ENCODE assay signal across 8 cellular contexts in the genomic region with DNA sequence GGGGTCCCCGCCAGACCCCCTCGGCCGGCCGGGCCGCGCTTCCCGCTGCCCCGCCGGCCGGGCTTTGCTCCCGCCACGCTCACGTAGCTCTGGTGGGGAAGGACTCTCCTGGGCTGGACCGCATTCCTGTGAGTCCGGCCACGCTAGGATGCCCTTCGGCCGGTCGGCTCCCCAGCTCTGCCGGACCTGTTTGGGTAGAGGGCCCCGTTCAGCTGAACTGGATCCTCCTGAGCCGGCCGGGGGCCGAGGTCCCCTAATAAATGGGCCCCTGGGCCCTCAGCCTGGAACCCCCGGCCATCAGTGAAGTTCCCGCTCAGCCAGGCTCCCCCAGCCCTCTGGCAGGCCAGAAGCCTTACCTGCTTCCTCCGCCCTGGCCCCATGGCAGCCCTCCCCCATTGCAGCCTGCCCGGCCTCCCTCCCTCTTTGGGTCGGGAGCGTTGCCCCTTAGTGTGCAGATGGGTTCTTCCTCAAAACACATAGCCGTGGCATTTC. TPM values are rescaled to one million over a fixed set of nuclear protein-coding genes. Genes with fewer than 3 reads are reported as not detected.
DNase-seq lines count a peak whose midpoint lies in the region; ATAC-seq and TF ChIP-seq lines count a peak whose summit lies in the region.

No MANE protein-coding gene starts in this region.

- peaks cover 36% of the 10 kb centered on the region for H3K4me1 Mint-ChIP-seq in activated CD4-positive, alpha-beta T cell treated with anti-CD3 and anti-CD28 coated beads, Interleukin-2, amount 10 ng/mL, durations not matched to agents 7 days and 5 days
- H3K4me1 Mint-ChIP-seq in natural killer cell, result peaks cover 25 to 27% of the 10 kb centered on the region in 2 donors

- DNase-seq in ACHN (peak; percentile 30), erythroblast (lab: John Stamatoyannopoulos, UW) (peak; percentile 32 to 39), natural killer cell (no peak), epidermal melanocyte (ENCODE audit: insufficient read length, low spot score) (no peak), AG08396 (ENCODE audit: low spot score) (no peak)
- DNase-seq in activated CD4-positive, alpha-beta T cell treated with anti-CD3 and anti-CD28 coated beads, Interleukin-2, amount 10 ng/mL, durations not matched to agents 7 days and 5 days, result peak; percentile 23

- POLR2A ChIA-PET in activated CD4-positive, alpha-beta T cell treated with anti-CD3 and anti-CD28 coated beads, Interleukin-2, amount 10 ng/mL, durations not matched to agents 7 days and 5 days (lab: Charles Lee), result no interaction called here

- no peaks in the 10 kb centered on the region for H3K27me3 Mint-ChIP-seq in activated CD4-positive, alpha-beta T cell treated with anti-CD3 and anti-CD28 coated beads, Interleukin-2, amount 10 ng/mL, durations not matched to agents 7 days and 5 days
- no peaks in the 10 kb centered on the region for H3K27me3 Mint-ChIP-seq in natural killer cell (ENCODE audit: low read depth in 2 of 2)

- H3K9me3 Mint-ChIP-seq in activated CD4-positive, alpha-beta T cell treated with anti-CD3 and anti-CD28 coated beads, Interleukin-2, amount 10 ng/mL, durations not matched to agents 7 days and 5 days, result no peaks in the 10 kb centered on the region
- H3K9me3 Mint-ChIP-seq in natural killer cell, result no peaks in the 10 kb centered on the region

- no peak for TF ChIP-seq POLR2A in erythroblast (IDR thresholded peaks at IDR 0.05; ENCODE audit: low read length)

- intact Hi-C loops in natural killer cell (cut with micrococcal nuclease), result loop anchor here (5.0 kb wide), 1 partner anchor 354 kb away; no protein-coding TSS in a partner anchor

- peak overlapping the region; percentile 83 for H3K27ac Mint-ChIP-seq in activated CD4-positive, alpha-beta T cell treated with anti-CD3 and anti-CD28 coated beads, Interleukin-2, amount 10 ng/mL, durations not matched to agents 7 days and 5 days
- peak overlapping the region; percentile 71 to 87 for H3K27ac Mint-ChIP-seq in natural killer cell

- ATAC-seq in GM18907 (IDR thresholded peaks at IDR 0.05; ENCODE audit: unreplicated experiment) (peak; percentile 18), HG03460 (IDR thresholded peaks at IDR 0.05; ENCODE audit: unreplicated experiment) (peak; percentile 29), natural killer cell (peak in 1 of 3 donors; percentile 4)

- CTCF ChIA-PET in activated CD4-positive, alpha-beta T cell treated with anti-CD3 and anti-CD28 coated beads, Interleukin-2, amount 10 ng/mL, durations not matched to agents 7 days and 5 days (lab: Charles Lee), result interaction anchor here (0.9 to 2.4 kb wide), 7 partner anchors 10 to 261 kb away, joined by 3 to 8 read pairs (median 4); no protein-coding TSS in a partner anchor

- in situ Hi-C loops in ACHN (cut with HindIII; ENCODE audit: low pct_ligation_motif_present, low pct_unique_long_range_greater_than_20kb, low sequenced_read_pairs), result no loop called here

- peaks cover 13% of the 10 kb centered on the region for H3K36me3 Mint-ChIP-seq in activated CD4-positive, alpha-beta T cell treated with anti-CD3 and anti-CD28 coated beads, Interleukin-2, amount 10 ng/mL, durations not matched to agents 7 days and 5 days (ENCODE audit: low read depth)
- H3K36me3 Mint-ChIP-seq in natural killer cell, result no peaks in the 10 kb centered on the region

- H3K4me3 Mint-ChIP-seq in activated CD4-positive, alpha-beta T cell treated with anti-CD3 and anti-CD28 coated beads, Interleukin-2, amount 10 ng/mL, durations not matched to agents 7 days and 5 days, result peak overlapping the region; percentile 84
- H3K4me3 Mint-ChIP-seq in natural killer cell, result peak overlapping the region; percentile 90

- TF ChIP-seq CTCF in natural killer cell (IDR thresholded peaks at IDR 0.05), result no peak

RNA-seq across cellular contexts. Expression of a gene that starts 0.6 kb away (rescaled TPM):
- total RNA-seq in activated CD4-positive, alpha-beta T cell treated with anti-CD3 and anti-CD28 coated beads, Interleukin-2, amount 10 ng/mL, durations not matched to agents 7 days and 5 days, result 10 to 100 TPM; 18.3 to 21.7 TPM
- total RNA-seq in natural killer cell, result 10 to 100 TPM; 10.7 to 11.6 (median 11.6) TPM

RNA-seq across cellular contexts. Expression of a gene that starts 14.8 kb away (rescaled TPM):
- total RNA-seq in activated CD4-positive, alpha-beta T cell treated with anti-CD3 and anti-CD28 coated beads, Interleukin-2, amount 10 ng/mL, durations not matched to agents 7 days and 5 days, result 10 to 100 TPM; 15.5 to 20.1 TPM
- 10 to 100 TPM; 14.9 to 18.6 (median 15.5) TPM for total RNA-seq in natural killer cell

RNA-seq across cellular contexts. Expression of a gene that starts 23.9 kb away (rescaled TPM):
- 10 to 100 TPM; 80.5 to 94.4 TPM for total RNA-seq in activated CD4-positive, alpha-beta T cell treated with anti-CD3 and anti-CD28 coated beads, Interleukin-2, amount 10 ng/mL, durations not matched to agents 7 days and 5 days
- total RNA-seq in natural killer cell, result 10 to 100 TPM; 47.4 to 52.8 (median 49.6) TPM

Comparison
In these comparisons a context has a peak if more than half of its experiments do, and no peak if none do; other contexts are left out.
1. DNase-seq: peak in ACHN (single experiment), activated CD4-positive, alpha-beta T cell treated with anti-CD3 and anti-CD28 coated beads, Interleukin-2, amount 10 ng/mL, durations not matched to agents 7 days and 5 days (single experiment) and erythroblast (2 of 2); none in natural killer cell (single experiment), epidermal melanocyte (single experiment) and AG08396 (single experiment).